1 cellular context compared by ENCODE assay signal in genomic region chr1:116508984-116509980, GRCh38.
TF ChIP-seq lines count a peak whose summit lies in the region.

No MANE protein-coding gene starts in this region.

TF ChIP-seq in GM12878, 131 proteins besides CTCF, POLR2A, EP300 and RAD21 (continued from another document):
- 0 out of 2 replicates have a peak, but pooled peaks have one; percentile 20 for TF ChIP-seq RELB (IDR thresholded peaks at IDR 0.05; ENCODE audit: low read depth)
- TF ChIP-seq IKZF1 (conservative IDR thresholded peaks at IDR 0.05) = 0 out of 2 replicates have a peak, but pooled peaks have one; percentile 55
- TF ChIP-seq ZBED1 (IDR thresholded peaks at IDR 0.05; ENCODE audit: borderline replicate concordance) = 0 out of 2 replicates have a peak, but pooled peaks have one; percentile 6
- peak; percentile 4 for TF ChIP-seq BCL3 (IDR thresholded peaks at IDR 0.05; ENCODE audit: borderline replicate concordance, insufficient read depth, low read depth, low read length, poor library complexity, severe bottlenecking)
- no peak for TF ChIP-seq CEBPZ (IDR thresholded peaks at IDR 0.05; ENCODE audit: low read depth, low read length)
- TF ChIP-seq IKZF2 (IDR thresholded peaks at IDR 0.05) = peak; percentile 63 to 67; a peak in 3 of 4 replicates
- peak; percentile 3; the same call in 1 of the 2 replicates for TF ChIP-seq CREM (IDR thresholded peaks at IDR 0.05; ENCODE audit: low read depth)
